ENCODE assay signal across 19 cellular contexts in genomic region chr1:52305417-52306226, GRCh38.
DNase-seq lines count a peak whose midpoint lies in the region; ATAC-seq and TF ChIP-seq lines count a peak whose summit lies in the region.
"Had no signal": no experiment of that assay in that cellular context is flagged by ENCODE, and none has a peak within 500 bp of the region (broad histone marks: within the 10 kb centered on the region; RNA-seq: fewer than 3 reads in every experiment).

No MANE protein-coding gene starts in this region.

- intact Hi-C loops in left ventricle myocardium superior (cut with micrococcal nuclease) = no loop called here
- intact Hi-C loops in lower lobe of right lung (cut with DNase I) = no loop called here

- H3K36me3 ChIP-seq in lower lobe of right lung = peaks cover 30% of the 10 kb centered on the region
- H3K36me3 ChIP-seq in BE2C = no peaks in the 10 kb centered on the region

- H3K9me3 ChIP-seq in lower lobe of right lung = no peaks in the 10 kb centered on the region
- no peaks in the 10 kb centered on the region for H3K9me3 ChIP-seq in BE2C

- H3K4me3 ChIP-seq in lower lobe of right lung (no peak overlapping the region), BE2C (ENCODE audit: low read depth, low read length) (no peak overlapping the region)
- H3K4me3 ChIP-seq: GM23338, PC-9 had no signal

- H3K4me1 ChIP-seq in lower lobe of right lung (no peaks in the 10 kb centered on the region), BE2C (no peaks in the 10 kb centered on the region)

- H3K27me3 ChIP-seq in lower lobe of right lung (ENCODE audit: low read depth) (no peaks in the 10 kb centered on the region), BE2C (no peaks in the 10 kb centered on the region)

- DNase-seq in left ventricle myocardium superior = peak; percentile 51
- DNase-seq in lower lobe of right lung = no peak
- no peak for DNase-seq in UCSD-AML1 (lab: John Stamatoyannopoulos, UW; ENCODE audit: unreplicated experiment)
- no peak for DNase-seq in activated CD8-positive, alpha-beta memory T cell treated with anti-CD3 and anti-CD28 coated beads for 24 hours
- DNase-seq in BE2C = no peak
- DNase-seq: CD4-positive, alpha-beta T cell; H9; HFFc6; Karpas-422; NCI-H1092; NCI-H1417 treated with DMSO at 0.1 percent for 48 hours; NCI-H1694 treated with DMSO at 0.1 percent for 48 hours; NCI-H2227 treated with DMSO at 0.1 percent for 48 hours; NCI-H526 treated with DMSO at 0.1 percent for 48 hours; PC-9 had no signal

- TF ChIP-seq CTCF in C4-2B (conservative IDR thresholded peaks at IDR 0.05) (no peak), VCaP (conservative IDR thresholded peaks at IDR 0.05) (no peak), lower lobe of right lung (IDR thresholded peaks at IDR 0.05) (no peak), BE2C (IDR thresholded peaks at IDR 0.05; ENCODE audit: low read depth, low read length) (no peak)

- H3K27ac ChIP-seq in C4-2B (peak overlapping the region; percentile 22; the same call in 1 of the 2 replicates), VCaP (peak overlapping the region; percentile 72), lower lobe of right lung (no peak overlapping the region)
- H3K27ac ChIP-seq: HL-60, PC-9 had no signal

- peak; percentile 92 for ATAC-seq in left ventricle myocardium superior
- peak; percentile 12 to 34 for ATAC-seq in lower lobe of right lung
